ENCODE assay signal across 13 cellular contexts in the genomic region with DNA sequence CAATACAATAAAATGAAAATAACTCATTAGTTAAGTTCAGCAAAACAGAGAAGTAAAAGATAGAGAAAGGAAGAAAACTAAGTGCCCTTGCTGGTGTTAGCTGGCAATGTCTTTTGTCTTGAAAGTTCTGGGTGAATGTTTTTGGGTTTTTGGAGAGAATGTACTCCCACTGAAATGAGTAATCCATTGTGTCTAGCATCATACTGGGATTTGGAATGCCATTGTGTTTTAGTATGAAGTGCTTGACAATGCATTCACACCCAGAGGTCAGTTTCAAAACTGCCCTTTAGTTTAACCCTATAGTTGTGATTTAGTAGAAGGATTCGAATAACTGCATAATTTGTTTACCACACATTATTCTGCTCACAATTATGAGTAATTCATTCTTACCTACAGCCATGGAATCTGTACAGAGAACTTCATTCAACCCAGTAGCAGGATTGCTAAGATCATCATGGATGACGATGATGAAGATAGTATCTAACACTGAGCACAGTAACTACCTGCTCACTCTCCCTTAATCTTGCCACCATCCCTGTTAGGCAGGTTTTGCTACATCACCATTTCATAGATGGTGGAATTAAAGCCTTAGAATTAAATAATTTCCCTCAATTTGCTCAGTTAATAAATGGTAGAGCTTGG. TPM values are rescaled to one million over a fixed set of nuclear protein-coding genes. Genes with fewer than 3 reads are reported as not detected.
DNase-seq lines count a peak whose midpoint lies in the region; ATAC-seq and TF ChIP-seq lines count a peak whose summit lies in the region.
"Had no signal": no experiment of that assay in that cellular context is flagged by ENCODE, and none has a peak within 500 bp of the region (broad histone marks: within the 10 kb centered on the region; RNA-seq: fewer than 3 reads in every experiment).

No MANE protein-coding gene starts in this region.

- no peak overlapping the region for H2AFZ ChIP-seq in mesenchymal stem cell (ENCODE audit: low read depth, low read length)

- peaks cover 4% of the 10 kb centered on the region for H3K4me1 ChIP-seq in mesenchymal stem cell (ENCODE audit: control insufficient read depth, insufficient read depth, low read depth, low read length)

- no peaks in the 10 kb centered on the region for H3K27me3 ChIP-seq in mesenchymal stem cell (ENCODE audit: control insufficient read depth in 1 of 2, insufficient read depth in 1 of 2, low read length in 2 of 2)
- H3K27me3 ChIP-seq: colonic mucosa had no signal

- H3K27me3 Mint-ChIP-seq in MCF 10A (ENCODE audit: insufficient read depth, unreplicated experiment) (no peaks in the 10 kb centered on the region), glutamatergic neuron (ENCODE audit: unreplicated experiment) (no peaks in the 10 kb centered on the region)
- H3K27me3 Mint-ChIP-seq in activated CD4-positive, alpha-beta T cell treated with anti-CD3 and anti-CD28 coated beads, Interleukin-2, amount 10 ng/mL, durations not matched to agents 7 days and 5 days = no peaks in the 10 kb centered on the region

- H3K4me1 Mint-ChIP-seq in MCF 10A (ENCODE audit: insufficient read depth, unreplicated experiment) (peaks cover 63% of the 10 kb centered on the region), glutamatergic neuron (ENCODE audit: low read depth, unreplicated experiment) (peaks cover 5% of the 10 kb centered on the region)
- peaks cover 50% of the 10 kb centered on the region for H3K4me1 Mint-ChIP-seq in activated CD4-positive, alpha-beta T cell treated with anti-CD3 and anti-CD28 coated beads, Interleukin-2, amount 10 ng/mL, durations not matched to agents 7 days and 5 days

- no peak overlapping the region for H4K8ac ChIP-seq in mesenchymal stem cell (ENCODE audit: low read length)

- H3K36me3 ChIP-seq in mesenchymal stem cell (ENCODE audit: control insufficient read depth in 1 of 2, insufficient read depth in 2 of 2, low read depth in 1 of 2, low read length in 2 of 2) = no peaks in the 10 kb centered on the region
- H3K36me3 ChIP-seq: colonic mucosa had no signal

- H2BK12ac ChIP-seq in mesenchymal stem cell (ENCODE audit: low read length in 2 of 2) = no peak overlapping the region

- H3K9ac ChIP-seq in mesenchymal stem cell (ENCODE audit: low read length) = peak overlapping the region; percentile 94

- H2BK15ac ChIP-seq in mesenchymal stem cell (ENCODE audit: low read depth, poor library complexity, severe bottlenecking) = no peak overlapping the region

- no peak overlapping the region for H3K4me3 Mint-ChIP-seq in MCF 10A (ENCODE audit: unreplicated experiment)
- H3K4me3 Mint-ChIP-seq in activated CD4-positive, alpha-beta T cell treated with anti-CD3 and anti-CD28 coated beads, Interleukin-2, amount 10 ng/mL, durations not matched to agents 7 days and 5 days = no peak overlapping the region
- no peak overlapping the region for H3K4me3 Mint-ChIP-seq in glutamatergic neuron (ENCODE audit: unreplicated experiment)
- H3K4me3 Mint-ChIP-seq: natural killer cell had no signal

- H3K14ac ChIP-seq in mesenchymal stem cell (ENCODE audit: low read length in 2 of 2) = no peak overlapping the region

- H3K36me3 Mint-ChIP-seq in MCF 10A (ENCODE audit: insufficient read depth, unreplicated experiment) (no peaks in the 10 kb centered on the region), glutamatergic neuron (ENCODE audit: unreplicated experiment) (no peaks in the 10 kb centered on the region)
- peaks cover 27% of the 10 kb centered on the region for H3K36me3 Mint-ChIP-seq in activated CD4-positive, alpha-beta T cell treated with anti-CD3 and anti-CD28 coated beads, Interleukin-2, amount 10 ng/mL, durations not matched to agents 7 days and 5 days (ENCODE audit: low read depth)
- H3K36me3 Mint-ChIP-seq: natural killer cell had no signal

- H2AK5ac ChIP-seq in mesenchymal stem cell (ENCODE audit: low read length, severe bottlenecking) = no peak overlapping the region

- no peak for ATAC-seq in GM18517 (IDR thresholded peaks at IDR 0.05; ENCODE audit: unreplicated experiment)
- ATAC-seq: natural killer cell had no signal

- TF ChIP-seq CTCF in MCF 10A (IDR thresholded peaks at IDR 0.05; ENCODE audit: unreplicated experiment) (no peak), glutamatergic neuron (IDR thresholded peaks at IDR 0.05; ENCODE audit: partially characterized antibody, unreplicated experiment) (no peak)

- 83% methylated on average over 2 of the region's 2 CpGs for WGBS in mesenchymal stem cell

- peak overlapping the region; percentile 50 for H3K27ac ChIP-seq in mesenchymal stem cell (ENCODE audit: low read length, poor library complexity, severe bottlenecking)

- H3K4ac ChIP-seq in mesenchymal stem cell (ENCODE audit: low read depth in 1 of 2, low read length in 2 of 2) = no peak overlapping the region

- CTCF ChIA-PET in MCF 10A (lab: Yijun Ruan, JAX) = interaction anchor here (0.6 to 14.6 kb wide), 6 partner anchors 31 to 384 kb away, joined by 3 to 202 read pairs (median 4); a partner anchor contains a TSS
- CTCF ChIA-PET in activated CD4-positive, alpha-beta T cell treated with anti-CD3 and anti-CD28 coated beads, Interleukin-2, amount 10 ng/mL, durations not matched to agents 7 days and 5 days (lab: Charles Lee) = interaction anchor here (0.6 to 3.4 kb wide), 4 partner anchors 16 to 1242 kb away, joined by 3 to 14 read pairs (median 3); a partner anchor contains a TSS

- intact Hi-C loops in MCF 10A (cut with micrococcal nuclease) = loop anchor here (5.0 kb wide), 1 partner anchor 47 kb away; no protein-coding TSS in a partner anchor

- POLR2A ChIA-PET in MCF 10A (lab: Yijun Ruan, JAX) = interaction anchor here (0.6 to 13.5 kb wide), 13 partner anchors 9 to 386 kb away, joined by 3 to 217 read pairs (median 3); a partner anchor contains a TSS
- POLR2A ChIA-PET in activated CD4-positive, alpha-beta T cell treated with anti-CD3 and anti-CD28 coated beads, Interleukin-2, amount 10 ng/mL, durations not matched to agents 7 days and 5 days (lab: Charles Lee) = no interaction called here

- H3K27ac Mint-ChIP-seq in MCF 10A (ENCODE audit: low read depth, unreplicated experiment) (peak overlapping the region; percentile 97), glutamatergic neuron (ENCODE audit: unreplicated experiment) (no peak overlapping the region)
- no peak overlapping the region for H3K27ac Mint-ChIP-seq in activated CD4-positive, alpha-beta T cell treated with anti-CD3 and anti-CD28 coated beads, Interleukin-2, amount 10 ng/mL, durations not matched to agents 7 days and 5 days
- H3K27ac Mint-ChIP-seq: activated T-helper 2 cell treated with anti-CD3 and anti-CD28 coated beads, Interferon-gamma antibody, Interleukin-2, Interleukin-4, amounts not matched to agents 10 μg/mL and 5 μg/mL and 100 μg/mL, durations not matched to agents 14 hours and 24 hours and 36 hours; natural killer cell had no signal

- H3K18ac ChIP-seq in mesenchymal stem cell (ENCODE audit: low read depth in 1 of 2, low read length in 2 of 2) = no peak overlapping the region

- DNase-seq in AG20443 (ENCODE audit: low spot score) (peak; percentile 44), HT1080 (ENCODE audit: low read depth) (peak; percentile 62), MCF 10A (ENCODE audit: unreplicated experiment) (peak; percentile 60), mesenchymal stem cell (no peak), glutamatergic neuron (no peak)
- DNase-seq in stimulated activated CD4-positive, alpha-beta T cell treated with anti-CD3 and anti-CD28 coated beads, Interleukin-1b, Interleukin-23, amount 100 ng/mL, for 48 hours = no peak
- no peak for DNase-seq in activated CD4-positive, alpha-beta T cell treated with anti-CD3 and anti-CD28 coated beads, Interleukin-2, amount 10 ng/mL, durations not matched to agents 7 days and 5 days
- DNase-seq: colonic mucosa; natural killer cell; NCI-H1105 treated with DMSO at 0.1 percent for 48 hours; stimulated activated naive CD4-positive, alpha-beta T cell treated with Interleukin-2 at 50 U/mL for 16 hours had no signal

- no peak overlapping the region for H3K4me2 ChIP-seq in mesenchymal stem cell (ENCODE audit: low read length, poor library complexity, severe bottlenecking)

- no peak overlapping the region for H2BK5ac ChIP-seq in mesenchymal stem cell (ENCODE audit: low read depth, low read length, poor library complexity, severe bottlenecking)

- no peaks in the 10 kb centered on the region for H3K9me3 ChIP-seq in mesenchymal stem cell (ENCODE audit: control insufficient read depth, low read length)
- H3K9me3 ChIP-seq: colonic mucosa had no signal

- no peak overlapping the region for H3K4me3 ChIP-seq in mesenchymal stem cell (ENCODE audit: insufficient read depth in 1 of 2, low read depth in 1 of 2, low read length in 2 of 2)
- H3K4me3 ChIP-seq: colonic mucosa had no signal

- H3K23ac ChIP-seq in mesenchymal stem cell (ENCODE audit: low read length in 2 of 2) = no peak overlapping the region

- peaks cover 4% of the 10 kb centered on the region for H3K79me1 ChIP-seq in mesenchymal stem cell (replicated peaks; ENCODE audit: low read length, poor library complexity, severe bottlenecking)

- no peak overlapping the region for H4K91ac ChIP-seq in mesenchymal stem cell (ENCODE audit: low read length)

- no peaks in the 10 kb centered on the region for H3K9me3 Mint-ChIP-seq in MCF 10A (ENCODE audit: unreplicated experiment)
- H3K9me3 Mint-ChIP-seq in activated CD4-positive, alpha-beta T cell treated with anti-CD3 and anti-CD28 coated beads, Interleukin-2, amount 10 ng/mL, durations not matched to agents 7 days and 5 days = no peaks in the 10 kb centered on the region
- H3K9me3 Mint-ChIP-seq in glutamatergic neuron (ENCODE audit: unreplicated experiment) = no peaks in the 10 kb centered on the region
- H3K9me3 Mint-ChIP-seq: activated T-helper 2 cell treated with anti-CD3 and anti-CD28 coated beads, Interferon-gamma antibody, Interleukin-2, Interleukin-4, amounts not matched to agents 10 μg/mL and 5 μg/mL and 100 μg/mL, durations not matched to agents 14 hours and 24 hours and 36 hours; natural killer cell had no signal

- BruUV-seq in MCF 10A (replicated peaks; lab: Mats Ljungman, UMichigan) = no TSS peak

- no peak overlapping the region for H2BK120ac ChIP-seq in mesenchymal stem cell (ENCODE audit: low read depth, low read length)

RNA-seq across cellular contexts. Expression of a gene that starts 33.9 kb away (rescaled TPM):
- 5.4 and 7.2 TPM in 2 replicates for total RNA-seq in HT1080 (2014; rRNA removed; shearing (Covaris generic))
- 6.5 and 9.8 TPM in 2 replicates for polyA plus RNA-seq in HT1080 (2015; cell fraction: cytosol; rRNA removed)
- polyA plus RNA-seq in HT1080 (2015; cell fraction: nucleus; rRNA removed) = 12.1 and 13.2 TPM in 2 replicates
- 5.3 and 8.6 TPM in 2 replicates for total RNA-seq in MCF 10A (2022)
- 33.4 TPM for polyA plus RNA-seq in mesenchymal stem cell (2013, experiment 1 of 2)
- 31.6 TPM for polyA plus RNA-seq in mesenchymal stem cell (2013, experiment 2 of 2)
- total RNA-seq in activated CD4-positive, alpha-beta T cell treated with anti-CD3 and anti-CD28 coated beads, Interleukin-2, amount 10 ng/mL, durations not matched to agents 7 days and 5 days = 10 to 100 TPM; 23.4 to 27.2 TPM
- 2.1 TPM for total RNA-seq in glutamatergic neuron (ENCODE audit: unreplicated experiment)

Comparison
In these comparisons a context has a peak if more than half of its experiments do, and no peak if none do; other contexts are left out.
1. DNase-seq: peak in AG20443 (single experiment), HT1080 (single experiment) and MCF 10A (single experiment); none in mesenchymal stem cell (single experiment), stimulated activated CD4-positive, alpha-beta T cell treated with anti-CD3 and anti-CD28 coated beads, Interleukin-1b, Interleukin-23, amount 100 ng/mL, for 48 hours (single experiment), activated CD4-positive, alpha-beta T cell treated with anti-CD3 and anti-CD28 coated beads, Interleukin-2, amount 10 ng/mL, durations not matched to agents 7 days and 5 days (single experiment) and glutamatergic neuron (single experiment).